ENCODE assay signal across 20 cellular contexts in genomic region chr5:44868541-44868940, GRCh38.
"Had no signal": no experiment of that assay in that cellular context is flagged by ENCODE, and none has a peak within 500 bp of the region (broad histone marks: within the 10 kb centered on the region; RNA-seq: fewer than 3 reads in every experiment).

No MANE protein-coding gene starts in this region.

- H3K9me3 Mint-ChIP-seq: activated naive CD8-positive, alpha-beta T cell treated with anti-CD3 and anti-CD28 coated beads, Interleukin-2, amount 10 ng/mL, durations not matched to agents 7 days and 5 days; endodermal cell had no signal

- H3K4me3 ChIP-seq: body of pancreas, gastroesophageal sphincter, heart left ventricle, tibial artery had no signal

- DNase-seq: activated CD4-positive, alpha-beta T cell treated with anti-CD3 and anti-CD28 coated beads, Interleukin-2, amount 10 ng/mL, durations not matched to agents 7 days and 5 days; activated naive CD4-positive, alpha-beta T cell treated with Interleukin-2 at 50 U/mL for 16 hours; activated naive CD8-positive, alpha-beta T cell treated with anti-CD3 and anti-CD28 coated beads, Interleukin-2, amount 10 ng/mL, durations not matched to agents 7 days and 5 days; activated T-cell treated with anti-CD3 and anti-CD28 coated beads, Interleukin-2, amount 50 U/mL, for 1 hour; amygdala; body of pancreas; central memory CD4-positive, alpha-beta T cell; endodermal cell; heart left ventricle; mesendoderm; natural killer cell; stimulated activated naive CD8-positive, alpha-beta T cell treated with anti-CD3 and anti-CD28 coated beads, Interleukin-15, Interleukin-2, amounts not matched to agents 100 U/mL and 50 U/mL, for 24 hours; substantia nigra; T1000; tibial artery had no signal

- FAIRE-seq: colon, urothelium cell line had no signal

- H3K27ac ChIP-seq: body of pancreas, gastroesophageal sphincter, heart left ventricle, neutrophil, tibial artery had no signal

- H3K36me3 Mint-ChIP-seq: activated naive CD8-positive, alpha-beta T cell treated with anti-CD3 and anti-CD28 coated beads, Interleukin-2, amount 10 ng/mL, durations not matched to agents 7 days and 5 days; natural killer cell had no signal

- H3K9me3 ChIP-seq: body of pancreas, gastroesophageal sphincter, heart left ventricle, neutrophil, tibial artery had no signal

- H3K27ac Mint-ChIP-seq: activated CD4-positive, alpha-beta T cell treated with anti-CD3 and anti-CD28 coated beads, Interleukin-2, amount 10 ng/mL, durations not matched to agents 7 days and 5 days; activated naive CD8-positive, alpha-beta T cell treated with anti-CD3 and anti-CD28 coated beads, Interleukin-2, amount 10 ng/mL, durations not matched to agents 7 days and 5 days; activated T-helper 2 cell treated with anti-CD3 and anti-CD28 coated beads, Interferon-gamma antibody, Interleukin-2, Interleukin-4, amounts not matched to agents 10 μg/mL and 5 μg/mL and 100 μg/mL, durations not matched to agents 14 hours and 24 hours and 36 hours; endodermal cell; natural killer cell had no signal

- H3K27me3 ChIP-seq: body of pancreas, gastroesophageal sphincter, heart left ventricle, neutrophil, tibial artery had no signal

- H3K4me1 ChIP-seq: body of pancreas, gastroesophageal sphincter, heart left ventricle, tibial artery had no signal

- H3K36me3 ChIP-seq: gastroesophageal sphincter, heart left ventricle, neutrophil, tibial artery had no signal

- H3K4me1 Mint-ChIP-seq: natural killer cell had no signal

- H3K4me3 Mint-ChIP-seq: activated CD4-positive, alpha-beta T cell treated with anti-CD3 and anti-CD28 coated beads, Interleukin-2, amount 10 ng/mL, durations not matched to agents 7 days and 5 days; activated naive CD8-positive, alpha-beta T cell treated with anti-CD3 and anti-CD28 coated beads, Interleukin-2, amount 10 ng/mL, durations not matched to agents 7 days and 5 days; endodermal cell; natural killer cell had no signal
